10 cellular contexts compared by ENCODE assay signal in genomic region chr12:130878193-130879185, GRCh38. TPM values are rescaled to one million over a fixed set of nuclear protein-coding genes. Genes with fewer than 3 reads are reported as not detected.
A peak's percentile ranks its signal among the peaks of the same experiment; 100 is the strongest.
DNase-seq lines count a peak whose midpoint lies in the region; ATAC-seq and TF ChIP-seq lines count a peak whose summit lies in the region.
"Had no signal": no experiment of that assay in that cellular context is flagged by ENCODE, and none has a peak within 500 bp of the region (broad histone marks: within the 10 kb centered on the region; RNA-seq: fewer than 3 reads in every experiment).

No MANE protein-coding gene starts in this region.

- peak overlapping the region; percentile 60 to 99 (median 91) for H3K27ac Mint-ChIP-seq in IgD-negative memory B cell
- H3K27ac Mint-ChIP-seq in activated CD4-positive, alpha-beta memory T cell treated with anti-CD3 and anti-CD28 coated beads for 36 hours = peak overlapping the region; percentile 13
- H3K27ac Mint-ChIP-seq in progenitor cell of endocrine pancreas = peak overlapping the region; percentile 76

- TF ChIP-seq CTCF in progenitor cell of endocrine pancreas (IDR thresholded peaks at IDR 0.05; ENCODE audit: unreplicated experiment) = no peak

- no peak for ATAC-seq in activated T-cell treated with anti-CD3 and anti-CD28 coated beads, Interleukin-2, amount 50 U/mL, for 4 hours

- DNase-seq in activated T-cell treated with anti-CD3 and anti-CD28 coated beads, Interleukin-2, amount 50 U/mL, for 48 hours = peak; percentile 41
- no peak for DNase-seq in activated T-cell treated with anti-CD3 and anti-CD28 coated beads, Interleukin-2, amount 50 U/mL, for 4 hours
- DNase-seq in activated CD4-positive, alpha-beta memory T cell treated with anti-CD3 and anti-CD28 coated beads for 36 hours = no peak
- DNase-seq in progenitor cell of endocrine pancreas (ENCODE audit: low spot score, unreplicated experiment) (no peak), inferior parietal cortex (ENCODE audit: extremely low spot score) (no peak), AG20443 (ENCODE audit: low spot score) (no peak), mucosa of gallbladder (ENCODE audit: low spot score) (no peak)
- DNase-seq: esophagus squamous epithelium, NCI-H774 had no signal

- CTCF ChIA-PET in activated CD4-positive, alpha-beta memory T cell treated with anti-CD3 and anti-CD28 coated beads for 36 hours (lab: Charles Lee) = no interaction called here

- no peaks in the 10 kb centered on the region for H3K9me3 Mint-ChIP-seq in activated T-cell treated with anti-CD3 and anti-CD28 coated beads, Interleukin-2, amount 50 U/mL, for 4 hours
- H3K9me3 Mint-ChIP-seq in IgD-negative memory B cell (no peaks in the 10 kb centered on the region), progenitor cell of endocrine pancreas (ENCODE audit: low read depth) (no peaks in the 10 kb centered on the region)
- no peaks in the 10 kb centered on the region for H3K9me3 Mint-ChIP-seq in activated CD4-positive, alpha-beta memory T cell treated with anti-CD3 and anti-CD28 coated beads for 36 hours

- H3K4me3 Mint-ChIP-seq in activated T-cell treated with anti-CD3 and anti-CD28 coated beads, Interleukin-2, amount 50 U/mL, for 4 hours = no peak overlapping the region
- H3K4me3 Mint-ChIP-seq in IgD-negative memory B cell (peak overlapping the region; percentile 87 to 99 (median 98)), progenitor cell of endocrine pancreas (ENCODE audit: low read depth) (no peak overlapping the region)
- no peak overlapping the region for H3K4me3 Mint-ChIP-seq in activated CD4-positive, alpha-beta memory T cell treated with anti-CD3 and anti-CD28 coated beads for 36 hours

- H3K36me3 Mint-ChIP-seq in activated T-cell treated with anti-CD3 and anti-CD28 coated beads, Interleukin-2, amount 50 U/mL, for 4 hours (ENCODE audit: insufficient read depth) = peaks cover 39% of the 10 kb centered on the region
- peaks cover 5% of the 10 kb centered on the region for H3K36me3 Mint-ChIP-seq in IgD-negative memory B cell
- H3K36me3 Mint-ChIP-seq in activated CD4-positive, alpha-beta memory T cell treated with anti-CD3 and anti-CD28 coated beads for 36 hours = peaks cover 43% of the 10 kb centered on the region
- peaks cover 31% of the 10 kb centered on the region for H3K36me3 Mint-ChIP-seq in progenitor cell of endocrine pancreas (ENCODE audit: insufficient read depth)

- POLR2A ChIA-PET in activated CD4-positive, alpha-beta memory T cell treated with anti-CD3 and anti-CD28 coated beads for 36 hours (lab: Charles Lee) = no interaction called here

- H3K4me1 Mint-ChIP-seq in activated T-cell treated with anti-CD3 and anti-CD28 coated beads, Interleukin-2, amount 50 U/mL, for 4 hours (ENCODE audit: low read depth) = peaks cover 62% of the 10 kb centered on the region
- H3K4me1 Mint-ChIP-seq in IgD-negative memory B cell = peaks cover 23 to 51% (median 50%) of the 10 kb centered on the region in 3 donors
- peaks cover 56% of the 10 kb centered on the region for H3K4me1 Mint-ChIP-seq in activated CD4-positive, alpha-beta memory T cell treated with anti-CD3 and anti-CD28 coated beads for 36 hours (ENCODE audit: low read depth)
- H3K4me1 Mint-ChIP-seq in progenitor cell of endocrine pancreas (ENCODE audit: low read depth) = peaks cover 37% of the 10 kb centered on the region

- intact Hi-C loops in activated CD4-positive, alpha-beta memory T cell treated with anti-CD3 and anti-CD28 coated beads for 36 hours (cut with micrococcal nuclease) = loop anchor here (10.0 kb wide), 1 partner anchor 1016 kb away; the partner anchor contains the start of gene ULK1

- H3K27me3 Mint-ChIP-seq in activated T-cell treated with anti-CD3 and anti-CD28 coated beads, Interleukin-2, amount 50 U/mL, for 4 hours (ENCODE audit: low read depth) = no peaks in the 10 kb centered on the region
- H3K27me3 Mint-ChIP-seq in IgD-negative memory B cell (peaks cover 2% of the 10 kb centered on the region), progenitor cell of endocrine pancreas (peaks cover 10% of the 10 kb centered on the region)
- no peaks in the 10 kb centered on the region for H3K27me3 Mint-ChIP-seq in activated CD4-positive, alpha-beta memory T cell treated with anti-CD3 and anti-CD28 coated beads for 36 hours

RNA-seq across cellular contexts. Expression of gene RAN, which starts 6.6 kb away (rescaled TPM):
- 1,000 to 10,000 TPM; 2,485 to 2,586 (median 2,511) TPM for total RNA-seq in activated T-cell treated with anti-CD3 and anti-CD28 coated beads, Interleukin-2, amount 50 U/mL, for 4 hours
- 559 TPM for polyA plus RNA-seq in IgD-negative memory B cell
- 1,000 to 10,000 TPM; 2,100 to 2,144 TPM for total RNA-seq in activated CD4-positive, alpha-beta memory T cell treated with anti-CD3 and anti-CD28 coated beads for 36 hours
- total RNA-seq in progenitor cell of endocrine pancreas (803 and 832 TPM in 2 replicates), mucosa of gallbladder (318 TPM)

RNA-seq across cellular contexts. Expression of gene STX2, which starts 39.4 kb away (rescaled TPM):
- 10 to 100 TPM; 12.2 to 13.4 (median 12.7) TPM for total RNA-seq in activated T-cell treated with anti-CD3 and anti-CD28 coated beads, Interleukin-2, amount 50 U/mL, for 4 hours
- polyA plus RNA-seq in IgD-negative memory B cell = 6.2 TPM
- total RNA-seq in activated CD4-positive, alpha-beta memory T cell treated with anti-CD3 and anti-CD28 coated beads for 36 hours = 10 to 100 TPM; 18.1 to 22.8 TPM
- 20.5 and 22.4 TPM in 2 replicates for total RNA-seq in progenitor cell of endocrine pancreas
- 16.2 TPM for total RNA-seq in mucosa of gallbladder

Comparison
In these comparisons a context has a peak if more than half of its experiments do, and no peak if none do; other contexts are left out.
1. DNase-seq: peak in activated T-cell treated with anti-CD3 and anti-CD28 coated beads, Interleukin-2, amount 50 U/mL, for 48 hours (2 of 2); none in activated T-cell treated with anti-CD3 and anti-CD28 coated beads, Interleukin-2, amount 50 U/mL, for 4 hours (single experiment), activated CD4-positive, alpha-beta memory T cell treated with anti-CD3 and anti-CD28 coated beads for 36 hours (single experiment), progenitor cell of endocrine pancreas (single experiment), inferior parietal cortex (single experiment), AG20443 (single experiment) and mucosa of gallbladder (single experiment).
2. H3K4me3 Mint-ChIP-seq: peak in IgD-negative memory B cell (4 of 4); none in activated T-cell treated with anti-CD3 and anti-CD28 coated beads, Interleukin-2, amount 50 U/mL, for 4 hours (single experiment), activated CD4-positive, alpha-beta memory T cell treated with anti-CD3 and anti-CD28 coated beads for 36 hours (single experiment) and progenitor cell of endocrine pancreas (single experiment).
3. H3K27ac Mint-ChIP-seq: peak in every context shown above with its lines; median percentile 91 in IgD-negative memory B cell; 76 in progenitor cell of endocrine pancreas; 13 in activated CD4-positive, alpha-beta memory T cell treated with anti-CD3 and anti-CD28 coated beads for 36 hours.